ENCODE assay signal across 1 cellular context in the genomic region with DNA sequence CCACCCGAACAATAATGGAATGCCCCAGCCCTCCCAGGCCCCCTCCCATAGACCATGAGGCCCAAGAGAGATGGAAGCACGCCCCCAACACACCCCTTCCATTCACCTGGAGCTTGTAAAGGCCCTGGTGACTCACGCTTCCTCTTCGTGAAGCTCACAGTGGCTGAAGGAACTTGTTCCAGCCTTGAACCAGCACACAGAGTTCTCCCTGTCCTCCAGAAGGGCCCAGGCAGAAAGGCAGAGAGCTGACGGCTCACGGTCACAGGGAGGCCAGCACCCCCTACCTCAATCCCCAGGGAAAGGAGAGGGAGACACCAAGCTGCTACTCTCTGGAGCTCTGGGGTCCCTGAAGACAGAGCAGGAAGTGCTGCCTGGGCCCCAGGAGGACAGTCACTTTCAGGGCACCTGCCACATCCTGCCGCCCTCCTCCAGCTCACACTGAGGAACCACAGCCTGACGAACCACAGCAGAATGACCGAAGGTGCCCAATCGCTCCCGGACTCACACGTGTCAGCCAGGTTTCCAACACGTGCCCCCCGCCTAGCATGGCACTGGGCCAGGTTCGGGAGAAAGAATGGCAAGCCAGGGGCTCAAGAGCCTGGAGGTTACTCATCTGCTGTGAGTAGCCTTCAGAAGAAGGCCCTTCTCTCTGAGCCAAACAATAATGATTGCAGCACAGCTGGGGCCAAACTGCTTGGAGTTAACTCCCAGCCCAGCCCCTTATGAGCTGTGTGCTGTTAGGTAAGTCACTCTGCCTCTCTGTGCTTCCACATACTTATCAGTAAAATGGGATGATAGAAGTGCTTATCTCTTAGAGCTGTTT.
TF ChIP-seq lines count a peak whose summit lies in the region.

No MANE protein-coding gene starts in this region.

TF ChIP-seq in GM23338, 12 proteins besides CTCF, POLR2A, EP300 and RAD21 (continued from another document):
- TF ChIP-seq, protein P1, sequence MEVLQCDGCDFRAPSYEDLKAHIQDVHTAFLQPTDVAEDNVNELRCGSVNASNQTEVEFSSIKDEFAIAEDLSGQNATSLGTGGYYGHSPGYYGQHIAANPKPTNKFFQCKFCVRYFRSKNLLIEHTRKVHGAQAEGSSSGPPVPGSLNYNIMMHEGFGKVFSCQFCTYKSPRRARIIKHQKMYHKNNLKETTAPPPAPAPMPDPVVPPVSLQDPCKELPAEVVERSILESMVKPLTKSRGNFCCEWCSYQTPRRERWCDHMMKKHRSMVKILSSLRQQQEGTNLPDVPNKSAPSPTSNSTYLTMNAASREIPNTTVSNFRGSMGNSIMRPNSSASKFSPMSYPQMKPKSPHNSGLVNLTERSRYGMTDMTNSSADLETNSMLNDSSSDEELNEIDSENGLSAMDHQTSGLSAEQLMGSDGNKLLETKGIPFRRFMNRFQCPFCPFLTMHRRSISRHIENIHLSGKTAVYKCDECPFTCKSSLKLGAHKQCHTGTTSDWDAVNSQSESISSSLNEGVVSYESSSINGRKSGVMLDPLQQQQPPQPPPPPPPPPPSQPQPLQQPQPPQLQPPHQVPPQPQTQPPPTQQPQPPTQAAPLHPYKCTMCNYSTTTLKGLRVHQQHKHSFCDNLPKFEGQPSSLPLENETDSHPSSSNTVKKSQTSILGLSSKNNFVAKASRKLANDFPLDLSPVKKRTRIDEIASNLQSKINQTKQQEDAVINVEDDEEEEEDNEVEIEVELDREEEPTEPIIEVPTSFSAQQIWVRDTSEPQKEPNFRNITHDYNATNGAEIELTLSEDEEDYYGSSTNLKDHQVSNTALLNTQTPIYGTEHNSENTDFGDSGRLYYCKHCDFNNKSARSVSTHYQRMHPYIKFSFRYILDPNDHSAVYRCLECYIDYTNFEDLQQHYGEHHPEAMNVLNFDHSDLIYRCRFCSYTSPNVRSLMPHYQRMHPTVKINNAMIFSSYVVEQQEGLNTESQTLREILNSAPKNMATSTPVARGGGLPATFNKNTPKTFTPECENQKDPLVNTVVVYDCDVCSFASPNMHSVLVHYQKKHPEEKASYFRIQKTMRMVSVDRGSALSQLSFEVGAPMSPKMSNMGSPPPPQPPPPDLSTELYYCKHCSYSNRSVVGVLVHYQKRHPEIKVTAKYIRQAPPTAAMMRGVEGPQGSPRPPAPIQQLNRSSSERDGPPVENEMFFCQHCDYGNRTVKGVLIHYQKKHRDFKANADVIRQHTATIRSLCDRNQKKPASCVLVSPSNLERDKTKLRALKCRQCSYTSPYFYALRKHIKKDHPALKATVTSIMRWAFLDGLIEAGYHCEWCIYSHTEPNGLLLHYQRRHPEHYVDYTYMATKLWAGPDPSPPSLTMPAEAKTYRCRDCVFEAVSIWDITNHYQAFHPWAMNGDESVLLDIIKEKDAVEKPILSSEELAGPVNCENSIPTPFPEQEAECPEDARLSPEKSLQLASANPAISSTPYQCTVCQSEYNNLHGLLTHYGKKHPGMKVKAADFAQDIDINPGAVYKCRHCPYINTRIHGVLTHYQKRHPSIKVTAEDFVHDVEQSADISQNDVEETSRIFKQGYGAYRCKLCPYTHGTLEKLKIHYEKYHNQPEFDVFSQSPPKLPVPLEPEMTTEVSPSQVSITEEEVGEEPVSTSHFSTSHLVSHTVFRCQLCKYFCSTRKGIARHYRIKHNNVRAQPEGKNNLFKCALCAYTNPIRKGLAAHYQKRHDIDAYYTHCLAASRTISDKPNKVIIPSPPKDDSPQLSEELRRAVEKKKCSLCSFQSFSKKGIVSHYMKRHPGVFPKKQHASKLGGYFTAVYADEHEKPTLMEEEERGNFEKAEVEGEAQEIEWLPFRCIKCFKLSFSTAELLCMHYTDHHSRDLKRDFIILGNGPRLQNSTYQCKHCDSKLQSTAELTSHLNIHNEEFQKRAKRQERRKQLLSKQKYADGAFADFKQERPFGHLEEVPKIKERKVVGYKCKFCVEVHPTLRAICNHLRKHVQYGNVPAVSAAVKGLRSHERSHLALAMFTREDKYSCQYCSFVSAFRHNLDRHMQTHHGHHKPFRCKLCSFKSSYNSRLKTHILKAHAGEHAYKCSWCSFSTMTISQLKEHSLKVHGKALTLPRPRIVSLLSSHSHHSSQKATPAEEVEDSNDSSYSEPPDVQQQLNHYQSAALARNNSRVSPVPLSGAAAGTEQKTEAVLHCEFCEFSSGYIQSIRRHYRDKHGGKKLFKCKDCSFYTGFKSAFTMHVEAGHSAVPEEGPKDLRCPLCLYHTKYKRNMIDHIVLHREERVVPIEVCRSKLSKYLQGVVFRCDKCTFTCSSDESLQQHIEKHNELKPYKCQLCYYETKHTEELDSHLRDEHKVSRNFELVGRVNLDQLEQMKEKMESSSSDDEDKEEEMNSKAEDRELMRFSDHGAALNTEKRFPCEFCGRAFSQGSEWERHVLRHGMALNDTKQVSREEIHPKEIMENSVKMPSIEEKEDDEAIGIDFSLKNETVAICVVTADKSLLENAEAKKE (CRISPR knock-in tag; IDR thresholded peaks at IDR 0.05), result no peak
- TF ChIP-seq, protein P2, sequence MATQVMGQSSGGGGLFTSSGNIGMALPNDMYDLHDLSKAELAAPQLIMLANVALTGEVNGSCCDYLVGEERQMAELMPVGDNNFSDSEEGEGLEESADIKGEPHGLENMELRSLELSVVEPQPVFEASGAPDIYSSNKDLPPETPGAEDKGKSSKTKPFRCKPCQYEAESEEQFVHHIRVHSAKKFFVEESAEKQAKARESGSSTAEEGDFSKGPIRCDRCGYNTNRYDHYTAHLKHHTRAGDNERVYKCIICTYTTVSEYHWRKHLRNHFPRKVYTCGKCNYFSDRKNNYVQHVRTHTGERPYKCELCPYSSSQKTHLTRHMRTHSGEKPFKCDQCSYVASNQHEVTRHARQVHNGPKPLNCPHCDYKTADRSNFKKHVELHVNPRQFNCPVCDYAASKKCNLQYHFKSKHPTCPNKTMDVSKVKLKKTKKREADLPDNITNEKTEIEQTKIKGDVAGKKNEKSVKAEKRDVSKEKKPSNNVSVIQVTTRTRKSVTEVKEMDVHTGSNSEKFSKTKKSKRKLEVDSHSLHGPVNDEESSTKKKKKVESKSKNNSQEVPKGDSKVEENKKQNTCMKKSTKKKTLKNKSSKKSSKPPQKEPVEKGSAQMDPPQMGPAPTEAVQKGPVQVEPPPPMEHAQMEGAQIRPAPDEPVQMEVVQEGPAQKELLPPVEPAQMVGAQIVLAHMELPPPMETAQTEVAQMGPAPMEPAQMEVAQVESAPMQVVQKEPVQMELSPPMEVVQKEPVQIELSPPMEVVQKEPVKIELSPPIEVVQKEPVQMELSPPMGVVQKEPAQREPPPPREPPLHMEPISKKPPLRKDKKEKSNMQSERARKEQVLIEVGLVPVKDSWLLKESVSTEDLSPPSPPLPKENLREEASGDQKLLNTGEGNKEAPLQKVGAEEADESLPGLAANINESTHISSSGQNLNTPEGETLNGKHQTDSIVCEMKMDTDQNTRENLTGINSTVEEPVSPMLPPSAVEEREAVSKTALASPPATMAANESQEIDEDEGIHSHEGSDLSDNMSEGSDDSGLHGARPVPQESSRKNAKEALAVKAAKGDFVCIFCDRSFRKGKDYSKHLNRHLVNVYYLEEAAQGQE (IDR thresholded peaks at IDR 0.05; ENCODE audit: unreplicated experiment), result no peak
